In genomic region chr11:120167659-120168058, GRCh38 we compare ENCODE assay signal across 22 cellular contexts. TPM values are rescaled to one million over a fixed set of nuclear protein-coding genes. Genes with fewer than 3 reads are reported as not detected.
"Had no signal": no experiment of that assay in that cellular context is flagged by ENCODE, and none has a peak within 500 bp of the region (broad histone marks: within the 10 kb centered on the region; RNA-seq: fewer than 3 reads in every experiment).

No MANE protein-coding gene starts in this region.

- H3K4me3 Mint-ChIP-seq: activated CD4-positive, alpha-beta memory T cell treated with anti-CD3 and anti-CD28 coated beads for 36 hours; activated naive CD8-positive, alpha-beta T cell; activated T-helper 1 cell treated with anti-CD3 and anti-CD28 coated beads, Interleukin-12 subunit alpha, Interleukin-12 subunit beta, Interleukin-2, Interleukin-4 antibody, amounts not matched to agents 30 ng/mL and 10 ng/mL and 1 ng/mL, durations not matched to agents 14 hours and 24 hours and 36 hours; memory B cell; stimulated activated naive CD8-positive, alpha-beta T cell treated with anti-CD3 and anti-CD28 coated beads, Interleukin-15, Interleukin-2, amounts not matched to agents 100 ng/mL and 50 ng/mL, for 24 hours; T-helper 1 cell treated with Interleukin-12 subunit alpha and Interleukin-12 subunit beta and Interleukin-4 antibody, amounts not matched to agents 30 μg/mL and 1 μg/mL, for 36 hours had no signal

- H3K4me1 ChIP-seq: prostate gland had no signal

- H3K36me3 ChIP-seq: left lung, prostate gland, tibial nerve had no signal

- DNase-seq: activated CD4-positive, alpha-beta memory T cell treated with anti-CD3 and anti-CD28 coated beads for 36 hours; activated T-cell treated with anti-CD3 and anti-CD28 coated beads for 4 hours; dermis blood vessel endothelial cell; effector memory CD8-positive, alpha-beta T cell; foreskin fibroblast; left lung; small intestine; stimulated activated CD4-positive, alpha-beta T cell treated with anti-CD3 and anti-CD28 coated beads, Interleukin-15, amount 100 ng/mL, for 24 hours; stimulated activated CD4-positive, alpha-beta T cell treated with anti-CD3 and anti-CD28 coated beads, Interleukin-2, amount 100 ng/mL, for 48 hours had no signal

- H3K36me3 Mint-ChIP-seq: activated CD4-positive, alpha-beta memory T cell treated with anti-CD3 and anti-CD28 coated beads for 36 hours had no signal

- H3K9me3 Mint-ChIP-seq: activated CD4-positive, alpha-beta memory T cell treated with anti-CD3 and anti-CD28 coated beads for 36 hours; activated T-helper 1 cell treated with anti-CD3 and anti-CD28 coated beads, Interleukin-12 subunit alpha, Interleukin-12 subunit beta, Interleukin-2, Interleukin-4 antibody, amounts not matched to agents 30 ng/mL and 10 ng/mL and 1 ng/mL, durations not matched to agents 14 hours and 24 hours and 36 hours; T-helper 1 cell treated with Interleukin-12 subunit alpha and Interleukin-12 subunit beta and Interleukin-4 antibody, amounts not matched to agents 30 μg/mL and 1 μg/mL, for 36 hours had no signal

- H3K27ac Mint-ChIP-seq: activated CD4-positive, alpha-beta memory T cell treated with anti-CD3 and anti-CD28 coated beads for 36 hours; activated naive CD8-positive, alpha-beta T cell; activated T-helper 1 cell treated with anti-CD3 and anti-CD28 coated beads, Interleukin-12 subunit alpha, Interleukin-12 subunit beta, Interleukin-2, Interleukin-4 antibody, amounts not matched to agents 30 ng/mL and 10 ng/mL and 1 ng/mL, durations not matched to agents 14 hours and 24 hours and 36 hours; effector memory CD8-positive, alpha-beta T cell; memory B cell; stimulated activated naive CD8-positive, alpha-beta T cell treated with anti-CD3 and anti-CD28 coated beads, Interleukin-15, Interleukin-2, amounts not matched to agents 100 ng/mL and 50 ng/mL, for 24 hours; T-helper 1 cell treated with Interleukin-12 subunit alpha and Interleukin-12 subunit beta and Interleukin-4 antibody, amounts not matched to agents 30 μg/mL and 1 μg/mL, for 36 hours had no signal

- H3K4me3 ChIP-seq: hepatocyte, left lung, prostate gland had no signal

- H3K9me3 ChIP-seq: left lung, prostate gland had no signal

- ATAC-seq: effector memory CD8-positive, alpha-beta T cell; left lung; right cardiac atrium had no signal

- H3K27ac ChIP-seq: hepatocyte, left lung, prostate gland, tibial nerve, VCaP had no signal

RNA-seq across cellular contexts. Expression of gene TRIM29, which starts 29.7 kb away (rescaled TPM):
- total RNA-seq: activated CD4-positive, alpha-beta memory T cell treated with anti-CD3 and anti-CD28 coated beads for 36 hours; activated T-helper 1 cell treated with anti-CD3 and anti-CD28 coated beads, Interleukin-12 subunit alpha, Interleukin-12 subunit beta, Interleukin-2, Interleukin-4 antibody, amounts not matched to agents 30 ng/mL and 10 ng/mL and 1 ng/mL, durations not matched to agents 14 hours and 24 hours and 36 hours; chondrocyte; dermis blood vessel endothelial cell; mononuclear cell; osteocyte had no signal
